In genomic region chr7:45982912-45983719, GRCh38 we compare ENCODE assay signal across 13 cellular contexts.
"Had no signal": no experiment of that assay in that cellular context is flagged by ENCODE, and none has a peak within 500 bp of the region (broad histone marks: within the 10 kb centered on the region; RNA-seq: fewer than 3 reads in every experiment).

No MANE protein-coding gene starts in this region.

- H3K4me3 ChIP-seq: adrenal gland, uterus had no signal

- H3K27me3 ChIP-seq: adrenal gland, uterus had no signal

- ATAC-seq: activated T-cell treated with anti-CD3 and anti-CD28 coated beads, Interleukin-2, amount 50 U/mL, for 4 hours; natural killer cell treated with Interleukin-12 subunit alpha and Interleukin-12 subunit beta and Interleukin-15 and Interleukin-18, amount 100 ng/mL, for 72 hours; stimulated activated naive CD8-positive, alpha-beta T cell treated with anti-CD3 and anti-CD28 coated beads, Interleukin-15, amount 100 ng/mL, for 72 hours had no signal

- H3K36me3 ChIP-seq: adrenal gland, uterus had no signal

- H3K9me3 ChIP-seq: adrenal gland, uterus had no signal

- DNase-seq: activated CD4-positive, alpha-beta memory T cell treated with anti-CD3 and anti-CD28 coated beads for 36 hours; activated CD4-positive, alpha-beta T cell treated with anti-CD3 and anti-CD28 coated beads for 1 hour; activated effector memory CD4-positive, alpha-beta T cell treated with Interleukin-2 at 50 U/mL for 16 hours; activated T-cell treated with anti-CD3 and anti-CD28 coated beads, Interleukin-2, amount 50 U/mL, for 4 hours; adrenal gland; effector CD4-positive, alpha-beta T cell; foreskin fibroblast; mesendoderm; nucleus accumbens; stimulated activated naive CD8-positive, alpha-beta T cell treated with anti-CD3 and anti-CD28 coated beads, Interleukin-15, amount 100 ng/mL, for 72 hours; T1000; uterus had no signal
